Comparison of ENCODE assay signal across 1 cellular context in the genomic region with DNA sequence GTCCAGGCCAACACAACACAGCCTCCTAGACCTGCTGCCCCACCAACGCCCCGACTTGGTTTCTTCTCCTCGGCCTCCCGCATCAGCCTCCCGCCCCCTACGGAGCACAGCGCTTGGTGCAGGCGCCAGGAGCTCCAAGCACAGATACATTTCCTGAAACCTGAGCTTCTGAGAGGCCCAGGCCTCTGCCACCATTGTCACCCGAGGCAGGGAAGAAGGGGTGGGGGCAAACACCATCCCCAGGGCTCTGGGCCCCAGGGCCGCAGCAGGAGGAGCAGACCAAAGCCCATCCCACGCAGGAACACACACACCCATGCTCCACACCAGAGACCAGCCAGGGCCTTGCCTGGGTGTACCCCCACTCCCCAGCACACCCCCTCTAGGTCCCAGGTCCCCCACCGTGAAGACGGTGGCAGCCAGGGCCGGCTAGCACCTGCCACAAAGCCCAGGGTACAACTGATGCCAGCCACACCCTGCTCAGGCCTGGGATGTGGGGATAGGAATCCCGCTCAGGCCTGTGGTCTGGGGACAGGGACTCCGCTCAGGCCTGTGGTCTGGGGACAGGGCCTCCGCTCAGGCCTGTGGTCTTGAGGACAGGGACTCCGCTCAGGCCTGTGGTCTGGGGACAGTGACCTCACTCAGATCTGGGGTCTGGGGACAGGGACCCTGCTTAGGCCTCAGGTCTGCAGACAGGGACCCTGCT.
A peak's percentile ranks its signal among the peaks of the same experiment; 100 is the strongest.
TF ChIP-seq lines count a peak whose summit lies in the region.

No MANE protein-coding gene starts in this region.

TF ChIP-seq in HepG2, 621 proteins besides CTCF, POLR2A, EP300 and RAD21:
- TF ChIP-seq ZNF589 (CRISPR knock-in tag; conservative IDR thresholded peaks at IDR 0.05) (no peak), SIX4 (CRISPR knock-in tag; IDR thresholded peaks at IDR 0.05) (peak; percentile 49; the same call in 1 of the 2 replicates)
